1 cellular context compared by ENCODE assay signal in genomic region chr20:23606652-23607049, GRCh38.
TF ChIP-seq lines count a peak whose summit lies in the region.

No MANE protein-coding gene starts in this region.

TF ChIP-seq in IMR-90, 13 proteins besides CTCF, POLR2A, EP300 and RAD21 (continued from another document):
- TF ChIP-seq, protein P1, sequence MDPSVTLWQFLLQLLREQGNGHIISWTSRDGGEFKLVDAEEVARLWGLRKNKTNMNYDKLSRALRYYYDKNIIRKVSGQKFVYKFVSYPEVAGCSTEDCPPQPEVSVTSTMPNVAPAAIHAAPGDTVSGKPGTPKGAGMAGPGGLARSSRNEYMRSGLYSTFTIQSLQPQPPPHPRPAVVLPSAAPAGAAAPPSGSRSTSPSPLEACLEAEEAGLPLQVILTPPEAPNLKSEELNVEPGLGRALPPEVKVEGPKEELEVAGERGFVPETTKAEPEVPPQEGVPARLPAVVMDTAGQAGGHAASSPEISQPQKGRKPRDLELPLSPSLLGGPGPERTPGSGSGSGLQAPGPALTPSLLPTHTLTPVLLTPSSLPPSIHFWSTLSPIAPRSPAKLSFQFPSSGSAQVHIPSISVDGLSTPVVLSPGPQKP (IDR thresholded peaks at IDR 0.05; ENCODE audit: borderline replicate concordance, low read depth, low read length), result no peak
- no peak for TF ChIP-seq NFE2L2 (IDR thresholded peaks at IDR 0.05; ENCODE audit: low read depth, low read length)
TF ChIP-seq in IMR-90: peak in this region for 1.
